Comparison of ENCODE assay signal across 8 cellular contexts in genomic region chr4:38857354-38858096, GRCh38. TPM values are rescaled to one million over a fixed set of nuclear protein-coding genes. Genes with fewer than 3 reads are reported as not detected.
A peak's percentile ranks its signal among the peaks of the same experiment; 100 is the strongest.
DNase-seq lines count a peak whose midpoint lies in the region; ATAC-seq, FAIRE-seq and TF ChIP-seq lines count a peak whose summit lies in the region.

No MANE protein-coding gene starts in this region.

- H3K36me3 Mint-ChIP-seq in memory B cell, result no peaks in the 10 kb centered on the region

- peak overlapping the region; percentile 81 for H3K27ac Mint-ChIP-seq in memory B cell

- H3K27me3 ChIP-seq in bronchial epithelial cell (ENCODE audit: control insufficient read depth, insufficient read depth, low read length), result no peaks in the 10 kb centered on the region
- H3K27me3 ChIP-seq in tibial artery, result no peaks in the 10 kb centered on the region

- H3K4me3 ChIP-seq in bronchial epithelial cell (ENCODE audit: low read depth, low read length), result no peak overlapping the region
- H3K4me3 ChIP-seq in tibial artery, result no peak overlapping the region

- no peaks in the 10 kb centered on the region for H3K9me3 ChIP-seq in tibial artery

- ATAC-seq in GM18867 (IDR thresholded peaks at IDR 0.05; ENCODE audit: unreplicated experiment) (peak; percentile 53), HG03135 (IDR thresholded peaks at IDR 0.05; ENCODE audit: unreplicated experiment) (peak; percentile 64), memory B cell (ENCODE audit: low read depth) (peak; percentile 66)

- no peaks in the 10 kb centered on the region for H3K9me3 Mint-ChIP-seq in memory B cell

- H3K36me3 ChIP-seq in bronchial epithelial cell (ENCODE audit: control insufficient read depth, insufficient read depth, low read length) (no peaks in the 10 kb centered on the region), tibial artery (no peaks in the 10 kb centered on the region)

- H3K4me3 Mint-ChIP-seq in memory B cell, result peak overlapping the region; percentile 59

- intact Hi-C loops in tibial artery (cut with DNase I; ENCODE audit: low total_unique reads), result no loop called here

- peaks cover 33% of the 10 kb centered on the region for H3K4me1 Mint-ChIP-seq in memory B cell

- TF ChIP-seq CTCF in bronchial epithelial cell (IDR thresholded peaks at IDR 0.05; ENCODE audit: insufficient read depth, low read length, severe bottlenecking), result no peak
- TF ChIP-seq CTCF in tibial artery (IDR thresholded peaks at IDR 0.05), result no peak

- H3K27me3 Mint-ChIP-seq in memory B cell, result no peaks in the 10 kb centered on the region

- peaks cover 0 to 12% (median 0%) of the 10 kb centered on the region in 4 donors for H3K4me1 ChIP-seq in tibial artery

- DNase-seq in A172 (ENCODE audit: low spot score) (peak; percentile 91), SIG-M5 treated with dmso at 0.1 percent for 504 hours (lab: John Stamatoyannopoulos, UW; ENCODE audit: unreplicated experiment) (peak; percentile 94), bronchial epithelial cell (ENCODE audit: low read depth) (peak; percentile 96), memory B cell (ENCODE audit: low spot score in 2 of 2) (peak in 1 of 2 donors; percentile 30), tibial artery (peak; percentile 68 to 74)
- DNase-seq in stimulated activated naive CD4-positive, alpha-beta T cell treated with Interleukin-2 at 50 U/mL for 16 hours (lab: John Stamatoyannopoulos, UW), result no peak

- FAIRE-seq in bronchial epithelial cell (lab: Jason Lieb, UNC), result peak; percentile 7

- H3K27ac ChIP-seq in tibial artery, result peak overlapping the region; percentile 42 to 53

RNA-seq across cellular contexts. Expression of gene TLR6, which starts 0.9 kb away (rescaled TPM):
- 8.1 and 11.0 TPM in 2 replicates for total RNA-seq in A172 (2014; rRNA removed; shearing (Covaris generic))
- 0.26 and 0.38 TPM in 2 replicates for total RNA-seq in bronchial epithelial cell

RNA-seq across cellular contexts. Expression of gene FAM114A1, which starts 10.1 kb away (rescaled TPM):
- total RNA-seq in A172 (2014; rRNA removed; shearing (Covaris generic)), result 85.3 and 89.1 TPM in 2 replicates
- 40.2 and 44.2 TPM in 2 replicates for total RNA-seq in bronchial epithelial cell

RNA-seq across cellular contexts. Expression of gene TLR1, which starts 52.9 kb away (rescaled TPM):
- total RNA-seq in A172 (2014; rRNA removed; shearing (Covaris generic)), result 0.60 and 4.6 TPM in 2 replicates
- total RNA-seq in bronchial epithelial cell, result 0.13 and 0.26 TPM in 2 replicates
